ENCODE assay signal across 8 cellular contexts in the genomic region with DNA sequence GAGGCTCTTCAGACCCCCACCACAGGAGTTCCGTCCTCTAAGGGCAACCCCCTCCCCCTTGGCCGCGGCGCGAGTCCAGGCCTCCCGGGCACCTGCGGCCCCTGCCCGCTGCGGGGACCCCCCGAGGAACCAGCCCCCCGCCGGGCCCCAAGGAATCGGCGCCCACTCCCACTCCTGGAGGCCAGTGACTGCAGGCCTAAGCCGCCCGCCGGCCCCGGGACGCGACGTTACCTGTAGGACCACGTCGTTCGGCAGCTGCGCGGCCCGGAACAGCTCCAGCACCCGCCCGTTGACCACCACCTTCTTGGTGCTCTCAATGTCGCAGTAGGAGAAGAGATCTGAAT. TPM values are rescaled to one million over a fixed set of nuclear protein-coding genes. Genes with fewer than 3 reads are reported as not detected.
A peak's percentile ranks its signal among the peaks of the same experiment; 100 is the strongest.
DNase-seq lines count a peak whose midpoint lies in the region; ATAC-seq and TF ChIP-seq lines count a peak whose summit lies in the region.

No MANE protein-coding gene starts in this region.

- H3K4me3 ChIP-seq in AG09309 (ENCODE audit: control insufficient read depth, low read depth, low read length) (peak overlapping the region; percentile 77), HAP-1 (peak overlapping the region; percentile 87), iPS DF 6.9 (ENCODE audit: low read length) (peak overlapping the region; percentile 94)

- peak overlapping the region; percentile 69 for H3K27ac Mint-ChIP-seq in activated T-helper 17 cell treated with anti-CD3 and anti-CD28 coated beads, Interleukin-2, amount 50 U/mL, for 72 hours

- H3K4me1 Mint-ChIP-seq in activated T-helper 17 cell treated with anti-CD3 and anti-CD28 coated beads, Interleukin-2, amount 50 U/mL, for 72 hours, result peaks cover 3% of the 10 kb centered on the region

- in situ Hi-C loops in HAP-1 (cut with MboI; ENCODE audit: low sequenced_read_pairs), result loop anchor here (10.0 kb wide), 1 partner anchor 162 kb away; no protein-coding TSS in a partner anchor

- no peak for ATAC-seq in activated T-helper 17 cell treated with anti-CD3 and anti-CD28 coated beads, Interleukin-2, amount 50 U/mL, for 72 hours (replicated peaks)
- no peak for ATAC-seq in GM18868 (IDR thresholded peaks at IDR 0.05; ENCODE audit: unreplicated experiment)

- no peak overlapping the region for H3K27ac ChIP-seq in iPS DF 6.9 (ENCODE audit: low read length)

- H3K4me3 Mint-ChIP-seq in activated T-helper 17 cell treated with anti-CD3 and anti-CD28 coated beads, Interleukin-2, amount 50 U/mL, for 72 hours, result no peak overlapping the region

- H3K9me3 ChIP-seq in HAP-1 (no peaks in the 10 kb centered on the region), iPS DF 6.9 (ENCODE audit: control insufficient read depth, insufficient read depth, low read length) (no peaks in the 10 kb centered on the region)

- no peaks in the 10 kb centered on the region for H3K27me3 Mint-ChIP-seq in activated T-helper 17 cell treated with anti-CD3 and anti-CD28 coated beads, Interleukin-2, amount 50 U/mL, for 72 hours

- no peak for DNase-seq in AG09309 (ENCODE audit: low read depth)
- no peak for DNase-seq in HAP-1 (ENCODE audit: low spot score in 2 of 2)
- DNase-seq in iPS DF 6.9 (ENCODE audit: low read depth, low spot score), result no peak
- peak; percentile 1 for DNase-seq in stimulated activated CD8-positive, alpha-beta memory T cell treated with anti-CD3 and anti-CD28 coated beads, Interleukin-4, amount 100 ng/mL, for 24 hours (ENCODE audit: low read depth)
- no peak for DNase-seq in GM19240 (ENCODE audit: insufficient read length, low spot score)
- DNase-seq in NCI-H2029 treated with DMSO at 0.1 percent for 48 hours (lab: John Stamatoyannopoulos, UW), result no peak

- H3K36me3 Mint-ChIP-seq in activated T-helper 17 cell treated with anti-CD3 and anti-CD28 coated beads, Interleukin-2, amount 50 U/mL, for 72 hours (ENCODE audit: low read depth), result peaks cover 14% of the 10 kb centered on the region

- H3K4me1 ChIP-seq in HAP-1 (peaks cover 29% of the 10 kb centered on the region), iPS DF 6.9 (ENCODE audit: control insufficient read depth, insufficient read depth, low read length) (no peaks in the 10 kb centered on the region)

- WGBS in iPS DF 6.9 (ENCODE audit: insufficient coverage, insufficient read length), result no CpG with 5 or more reads among the region's 30 CpGs

- H3K36me3 ChIP-seq in HAP-1 (replicated peaks), result no peaks in the 10 kb centered on the region
- no peaks in the 10 kb centered on the region for H3K36me3 ChIP-seq in iPS DF 6.9 (ENCODE audit: control insufficient read depth, insufficient read depth, low read length)

- H3K27me3 ChIP-seq in HAP-1 (ENCODE audit: low read depth), result no peaks in the 10 kb centered on the region
- H3K27me3 ChIP-seq in iPS DF 6.9 (ENCODE audit: control insufficient read depth, insufficient read depth, low read length), result no peaks in the 10 kb centered on the region

- no peak for TF ChIP-seq CTCF in AG09309 (IDR thresholded peaks at IDR 0.05; ENCODE audit: control insufficient read depth, insufficient read depth, low read depth, low read length, missing control alignments)

- H3K9me3 Mint-ChIP-seq in activated T-helper 17 cell treated with anti-CD3 and anti-CD28 coated beads, Interleukin-2, amount 50 U/mL, for 72 hours, result no peaks in the 10 kb centered on the region

RNA-seq across cellular contexts. Expression of a gene that starts 0.8 kb away (rescaled TPM):
- total RNA-seq in activated T-helper 17 cell treated with anti-CD3 and anti-CD28 coated beads, Interleukin-2, amount 50 U/mL, for 72 hours, result 10 to 100 TPM; 51.7 to 52.5 TPM

RNA-seq across cellular contexts. Expression of a gene that starts 41.3 kb away (rescaled TPM):
- total RNA-seq in activated T-helper 17 cell treated with anti-CD3 and anti-CD28 coated beads, Interleukin-2, amount 50 U/mL, for 72 hours, result 100 to 1,000 TPM in 1 of 2 donors, 10 to 100 TPM in 1; 94.3 to 186 TPM
